Comparison of ENCODE assay signal across 8 cellular contexts in genomic region chr10:124741281-124741921, GRCh38. TPM values are rescaled to one million over a fixed set of nuclear protein-coding genes. Genes with fewer than 3 reads are reported as not detected.
DNase-seq lines count a peak whose midpoint lies in the region; ATAC-seq and TF ChIP-seq lines count a peak whose summit lies in the region.

No MANE protein-coding gene starts in this region.

- DNase-seq in NCI-H2107 treated with DMSO at 0.1 percent for 48 hours (lab: John Stamatoyannopoulos, UW; ENCODE audit: unreplicated experiment) (peak; percentile 45), NCI-H2107 (lab: John Stamatoyannopoulos, UW) (no peak), NCI-H2081 (lab: John Stamatoyannopoulos, UW) (peak; percentile 65 to 66), WTC11 (ENCODE audit: low spot score) (peak; percentile 88), cerebellum (ENCODE audit: low spot score) (peak; percentile 84)
- DNase-seq in stimulated activated CD4-positive, alpha-beta T cell treated with anti-CD3 and anti-CD28 coated beads, Interleukin-1b, Interleukin-23, amount 100 ng/mL, for 4 hours (ENCODE audit: low read depth in 2 of 2): peak; percentile 68 to 70

- ATAC-seq in HG02852 (IDR thresholded peaks at IDR 0.05; ENCODE audit: unreplicated experiment): peak; percentile 35
- ATAC-seq in WTC11: peak; percentile 62

- peak overlapping the region; percentile 89 for H3K27ac ChIP-seq in layer of hippocampus (ENCODE audit: low read depth, low read length)

- no peaks in the 10 kb centered on the region for H3K27me3 ChIP-seq in layer of hippocampus (ENCODE audit: control insufficient read depth, insufficient read depth, low read length)

- peaks cover 73% of the 10 kb centered on the region for H3K4me1 Mint-ChIP-seq in WTC11

- peak overlapping the region; percentile 50 for H3K4me3 Mint-ChIP-seq in WTC11

- H3K27ac Mint-ChIP-seq in WTC11: no peak overlapping the region

- H3K27me3 Mint-ChIP-seq in WTC11 (ENCODE audit: low read depth): peaks cover 19% of the 10 kb centered on the region

- CTCF ChIA-PET in WTC11 (lab: Charles Lee): interaction anchor here (0.5 to 4.9 kb wide), 68 partner anchors 8 to 1806 kb away, joined by 3 to 57 read pairs (median 6); partner anchors contain the start of genes EEF1AKMT2, LHPP and OAT

- TF ChIP-seq CTCF in WTC11 (IDR thresholded peaks at IDR 0.05): peak; percentile 79

- no peaks in the 10 kb centered on the region for H3K9me3 Mint-ChIP-seq in WTC11

- POLR2A ChIA-PET in WTC11 (lab: Charles Lee): interaction anchor here (0.8 to 1.2 kb wide), 2 partner anchors 65 to 322 kb away, joined by 3 to 4 read pairs; no protein-coding TSS in a partner anchor

- H3K36me3 Mint-ChIP-seq in WTC11: no peaks in the 10 kb centered on the region

TF ChIP-seq in WTC11, 78 proteins besides CTCF, POLR2A, EP300 and RAD21:
- no peak for TF ChIP-seq ZNF219 (CRISPR knock-in tag; IDR thresholded peaks at IDR 0.05; ENCODE audit: borderline replicate concordance)
- TF ChIP-seq SMAD4 (CRISPR knock-in tag; IDR thresholded peaks at IDR 0.05): no peak
- TF ChIP-seq HMGA2 (CRISPR knock-in tag; IDR thresholded peaks at IDR 0.05): no peak
- no peak for TF ChIP-seq NFATC4 (CRISPR knock-in tag; IDR thresholded peaks at IDR 0.05)
- no peak for TF ChIP-seq ZNF317 (CRISPR knock-in tag; IDR thresholded peaks at IDR 0.05; ENCODE audit: borderline replicate concordance, low read depth)
- no peak for TF ChIP-seq MAX (CRISPR knock-in tag; IDR thresholded peaks at IDR 0.05)
- TF ChIP-seq JUN (CRISPR knock-in tag; IDR thresholded peaks at IDR 0.05): no peak
- no peak for TF ChIP-seq ZMAT4 (CRISPR knock-in tag; IDR thresholded peaks at IDR 0.05)
- no peak for TF ChIP-seq ETV6 (CRISPR knock-in tag; IDR thresholded peaks at IDR 0.05)
- TF ChIP-seq GTF2I (CRISPR knock-in tag; conservative IDR thresholded peaks at IDR 0.05): no peak
- no peak for TF ChIP-seq NFYB (CRISPR knock-in tag; conservative IDR thresholded peaks at IDR 0.05; ENCODE audit: low read depth)
- TF ChIP-seq STAT6 (CRISPR knock-in tag; conservative IDR thresholded peaks at IDR 0.05; ENCODE audit: low read depth): no peak
- no peak for TF ChIP-seq CBFB (CRISPR knock-in tag; IDR thresholded peaks at IDR 0.05; ENCODE audit: low read depth)

RNA-seq across cellular contexts. Expression of gene FAM53B, which starts 2.8 kb away (rescaled TPM):
- total RNA-seq in WTC11 (2021): 18.7 to 21.3 TPM (median 19.9 TPM) in 3 replicates
- 35.2 TPM for total RNA-seq in cerebellum

RNA-seq across cellular contexts. Expression of gene EEF1AKMT2, which starts 50.3 kb away (rescaled TPM):
- 21.6 to 26.4 TPM (median 25.7 TPM) in 3 replicates for total RNA-seq in WTC11 (2021)
- 53.9 TPM for total RNA-seq in cerebellum
